18 cellular contexts compared by ENCODE assay signal in the genomic region with DNA sequence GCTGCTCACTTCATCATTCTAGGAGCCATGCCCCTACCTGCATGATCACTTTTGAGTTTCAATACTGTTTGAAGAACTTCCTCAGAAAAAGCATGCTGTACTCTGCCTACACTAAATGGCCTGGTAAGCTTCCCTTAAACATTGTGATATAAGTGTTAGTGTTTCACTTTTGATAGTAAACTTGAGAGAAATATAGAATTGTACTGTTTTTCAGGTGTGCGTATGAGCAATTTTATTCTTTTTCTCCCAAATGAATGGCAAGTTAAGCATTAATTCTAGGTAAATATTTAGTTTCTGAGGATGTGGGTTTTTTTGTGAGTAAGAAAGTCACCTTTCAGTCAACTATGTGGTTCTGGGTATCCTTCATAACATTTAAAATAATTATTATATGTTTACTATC.
DNase-seq lines count a peak whose midpoint lies in the region; ATAC-seq, FAIRE-seq and TF ChIP-seq lines count a peak whose summit lies in the region.
"Had no signal": no experiment of that assay in that cellular context is flagged by ENCODE, and none has a peak within 500 bp of the region (broad histone marks: within the 10 kb centered on the region; RNA-seq: fewer than 3 reads in every experiment).

No MANE protein-coding gene starts in this region.

- BruUV-seq in GM12878 (replicated peaks; lab: Mats Ljungman, UMichigan): no TSS peak

- no peak for DNase-seq in activated CD4-positive, alpha-beta memory T cell treated with anti-CD3 and anti-CD28 coated beads for 36 hours
- no peak for DNase-seq in activated CD4-positive, alpha-beta memory T cell treated with anti-CD3 and anti-CD28 coated beads, Interleukin-2, amount 10 ng/mL, durations not matched to agents 7 days and 5 days
- DNase-seq in GM12878 (ENCODE audit: low read depth, low spot score) (no peak), MV-4-11 (lab: John Stamatoyannopoulos, UW) (no peak), suprapubic skin (ENCODE audit: low spot score in 2 of 2) (no peak)
- no peak for DNase-seq in activated effector memory CD4-positive, alpha-beta T cell treated with Interleukin-2 at 50 U/mL for 16 hours
- DNase-seq: C1 segment of cervical spinal cord, EL, NCI-H1048, NCI-H1694, NCI-H2107, NCI-H345, NCI-H526 treated with DMSO at 0.1 percent for 48 hours had no signal

- H3K79me2 ChIP-seq in GM12878 (ENCODE audit: control insufficient read depth, insufficient read depth, low read length): no peaks in the 10 kb centered on the region

- no peak overlapping the region for H3K4me3 Mint-ChIP-seq in activated CD4-positive, alpha-beta memory T cell treated with anti-CD3 and anti-CD28 coated beads for 36 hours
- no peak overlapping the region for H3K4me3 Mint-ChIP-seq in activated CD4-positive, alpha-beta memory T cell treated with anti-CD3 and anti-CD28 coated beads, Interleukin-2, amount 10 ng/mL, durations not matched to agents 7 days and 5 days

- peak overlapping the region; percentile 54 for H3K27ac Mint-ChIP-seq in activated CD4-positive, alpha-beta memory T cell treated with anti-CD3 and anti-CD28 coated beads for 36 hours
- no peak overlapping the region for H3K27ac Mint-ChIP-seq in activated CD4-positive, alpha-beta memory T cell treated with anti-CD3 and anti-CD28 coated beads, Interleukin-2, amount 10 ng/mL, durations not matched to agents 7 days and 5 days

- H3K9me3 ChIP-seq in GM12878 (replicated peaks; ENCODE audit: control insufficient read depth, insufficient read depth, low read length) (no peaks in the 10 kb centered on the region), suprapubic skin (no peaks in the 10 kb centered on the region)

- RAD21 ChIA-PET in GM12878 (lab: Charles Lee; ENCODE audit: unreplicated experiment): interaction anchor here (1.3 kb wide), 1 partner anchor 775 kb away, joined by 3 read pairs; no protein-coding TSS in a partner anchor

- peaks cover 63% of the 10 kb centered on the region for H3K36me3 Mint-ChIP-seq in activated CD4-positive, alpha-beta memory T cell treated with anti-CD3 and anti-CD28 coated beads for 36 hours
- peaks cover 67% of the 10 kb centered on the region for H3K36me3 Mint-ChIP-seq in activated CD4-positive, alpha-beta memory T cell treated with anti-CD3 and anti-CD28 coated beads, Interleukin-2, amount 10 ng/mL, durations not matched to agents 7 days and 5 days (ENCODE audit: low read depth)

- no peaks in the 10 kb centered on the region for H4K20me1 ChIP-seq in GM12878 (ENCODE audit: control insufficient read depth, insufficient read depth)

- POLR2A ChIA-PET in activated CD4-positive, alpha-beta memory T cell treated with anti-CD3 and anti-CD28 coated beads for 36 hours (lab: Charles Lee): no interaction called here
- POLR2A ChIA-PET in activated CD4-positive, alpha-beta memory T cell treated with anti-CD3 and anti-CD28 coated beads, Interleukin-2, amount 10 ng/mL, durations not matched to agents 7 days and 5 days (lab: Charles Lee): no interaction called here
- POLR2A ChIA-PET in GM12878 (lab: Charles Lee): no interaction called here

- TF ChIP-seq EP300 in GM12878 (IDR thresholded peaks at IDR 0.05; ENCODE audit: borderline replicate concordance in 1 of 2, control insufficient read depth in 1 of 2, low read depth in 2 of 2, low read length in 2 of 2) (no peak), suprapubic skin (IDR thresholded peaks at IDR 0.05) (no peak)

- H3K27me3 ChIP-seq in GM12878 (replicated peaks in 1 of 2; ENCODE audit: control insufficient read depth in 2 of 2, insufficient read depth in 2 of 2, low read length in 1 of 2) (no peaks in the 10 kb centered on the region), suprapubic skin (no peaks in the 10 kb centered on the region)

- no peak overlapping the region for H3K4me3 ChIP-seq in GM12878
- no peak overlapping the region for H3K4me3 ChIP-seq in suprapubic skin

- H3K27me3 Mint-ChIP-seq in activated CD4-positive, alpha-beta memory T cell treated with anti-CD3 and anti-CD28 coated beads for 36 hours: no peaks in the 10 kb centered on the region
- H3K27me3 Mint-ChIP-seq in activated CD4-positive, alpha-beta memory T cell treated with anti-CD3 and anti-CD28 coated beads, Interleukin-2, amount 10 ng/mL, durations not matched to agents 7 days and 5 days: no peaks in the 10 kb centered on the region

- ATAC-seq in GM19452 (IDR thresholded peaks at IDR 0.05; ENCODE audit: unreplicated experiment) (peak; percentile 78), HG02973 (IDR thresholded peaks at IDR 0.05; ENCODE audit: unreplicated experiment) (peak; percentile 74), GM12878 (peak; percentile 52)

- no peak for TF ChIP-seq CTCF in GM12878 (IDR thresholded peaks at IDR 0.05 in 2 of 3, conservative IDR thresholded peaks at IDR 0.05 in 1 of 3; ENCODE audit: control insufficient read depth in 2 of 3, extremely low read depth in 1 of 3, insufficient read depth in 1 of 3, low read depth in 3 of 3, low read length in 3 of 3)
- no peak for TF ChIP-seq CTCF in suprapubic skin (IDR thresholded peaks at IDR 0.05)

- CTCF ChIA-PET in activated CD4-positive, alpha-beta memory T cell treated with anti-CD3 and anti-CD28 coated beads for 36 hours (lab: Charles Lee): interaction anchor here (1.7 kb wide), 1 partner anchor 297 kb away, joined by 4 read pairs; no protein-coding TSS in a partner anchor
- CTCF ChIA-PET in activated CD4-positive, alpha-beta memory T cell treated with anti-CD3 and anti-CD28 coated beads, Interleukin-2, amount 10 ng/mL, durations not matched to agents 7 days and 5 days (lab: Charles Lee): interaction anchor here (1.0 kb wide), 1 partner anchor 814 kb away, joined by 3 read pairs; no protein-coding TSS in a partner anchor
- CTCF ChIA-PET in GM12878 (lab: Yijun Ruan, JAX): interaction anchor here (0.9 kb wide), 1 partner anchor 21 kb away, joined by 3 read pairs; no protein-coding TSS in a partner anchor

- no peak overlapping the region for H3K27ac ChIP-seq in GM12878 (ENCODE audit: control insufficient read depth, insufficient read depth)
- H3K27ac ChIP-seq in suprapubic skin: no peak overlapping the region
- H3K27ac ChIP-seq: HL-60 had no signal

- peaks cover 25% of the 10 kb centered on the region for H3K4me1 Mint-ChIP-seq in activated CD4-positive, alpha-beta memory T cell treated with anti-CD3 and anti-CD28 coated beads for 36 hours (ENCODE audit: low read depth)
- peaks cover 23% of the 10 kb centered on the region for H3K4me1 Mint-ChIP-seq in activated CD4-positive, alpha-beta memory T cell treated with anti-CD3 and anti-CD28 coated beads, Interleukin-2, amount 10 ng/mL, durations not matched to agents 7 days and 5 days

- FAIRE-seq in GM12878 (lab: Jason Lieb, UNC): no peak
- FAIRE-seq: A204.1, H54 had no signal

- no peak overlapping the region for H3K4me2 ChIP-seq in GM12878 (ENCODE audit: control insufficient read depth, insufficient read depth)

- H3K9me3 Mint-ChIP-seq in activated CD4-positive, alpha-beta memory T cell treated with anti-CD3 and anti-CD28 coated beads for 36 hours: peaks cover 2% of the 10 kb centered on the region
- H3K9me3 Mint-ChIP-seq in activated CD4-positive, alpha-beta memory T cell treated with anti-CD3 and anti-CD28 coated beads, Interleukin-2, amount 10 ng/mL, durations not matched to agents 7 days and 5 days: peaks cover 7% of the 10 kb centered on the region

- no peak overlapping the region for H2AFZ ChIP-seq in GM12878 (ENCODE audit: control insufficient read depth, low read depth, low read length)

- no peak for TF ChIP-seq RAD21 in GM12878 (IDR thresholded peaks at IDR 0.05; ENCODE audit: insufficient read depth, low read depth, low read length)

- TF ChIP-seq POLR2A in GM12878 (IDR thresholded peaks at IDR 0.05; ENCODE audit: low read depth, low read length) (no peak), suprapubic skin (IDR thresholded peaks at IDR 0.05) (no peak)

- H3K9ac ChIP-seq in GM12878 (ENCODE audit: control insufficient read depth, insufficient read depth, low read length): no peak overlapping the region

- no peaks in the 10 kb centered on the region for H3K4me1 ChIP-seq in GM12878 (ENCODE audit: control insufficient read depth, insufficient read depth, low read length)
- H3K4me1 ChIP-seq in suprapubic skin: no peaks in the 10 kb centered on the region

- intact Hi-C loops in activated CD4-positive, alpha-beta memory T cell treated with anti-CD3 and anti-CD28 coated beads for 36 hours (cut with micrococcal nuclease): loop anchor here (10.0 kb wide), 1 partner anchor 816 kb away; no protein-coding TSS in a partner anchor
- intact Hi-C loops in GM12878 (cut with micrococcal nuclease; ENCODE audit: unreplicated experiment): loop anchor here (10.0 kb wide), 3 partner anchors 444 to 966 kb away; no protein-coding TSS in a partner anchor

- SMC1A ChIA-PET in GM12878 (lab: Charles Lee; ENCODE audit: uncharacterized antibody, unreplicated experiment): no interaction called here

- in situ Hi-C loops in GM12878 (cut with MboI): loop anchor here (10.0 kb wide), 1 partner anchor 816 kb away; no protein-coding TSS in a partner anchor

- 75% methylated on average over 1 of the region's 1 CpG for WGBS in GM12878 (ENCODE audit: insufficient coverage, insufficient replicate concordance, low lambda C conversion rate, missing lambda C conversion rate)
- WGBS in suprapubic skin: 100% methylated on average over 1 of the region's 1 CpG

- H3K36me3 ChIP-seq in GM12878 (ENCODE audit: control insufficient read depth in 2 of 2, insufficient read depth in 2 of 2, low read length in 1 of 2): no peaks in the 10 kb centered on the region
- H3K36me3 ChIP-seq in suprapubic skin: peaks cover 5% of the 10 kb centered on the region

TF ChIP-seq in GM12878, 131 proteins besides CTCF, POLR2A, EP300 and RAD21 (continues in another document):
- TF ChIP-seq EGR1 (IDR thresholded peaks at IDR 0.05; ENCODE audit: borderline replicate concordance in 1 of 2, low read depth in 2 of 2, low read length in 2 of 2): no peak
- TF ChIP-seq, protein P1, sequence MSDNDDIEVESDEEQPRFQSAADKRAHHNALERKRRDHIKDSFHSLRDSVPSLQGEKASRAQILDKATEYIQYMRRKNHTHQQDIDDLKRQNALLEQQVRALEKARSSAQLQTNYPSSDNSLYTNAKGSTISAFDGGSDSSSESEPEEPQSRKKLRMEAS (IDR thresholded peaks at IDR 0.05; ENCODE audit: low read depth, low read length): no peak
- no peak for TF ChIP-seq NBN (IDR thresholded peaks at IDR 0.05)
- TF ChIP-seq, protein P2, sequence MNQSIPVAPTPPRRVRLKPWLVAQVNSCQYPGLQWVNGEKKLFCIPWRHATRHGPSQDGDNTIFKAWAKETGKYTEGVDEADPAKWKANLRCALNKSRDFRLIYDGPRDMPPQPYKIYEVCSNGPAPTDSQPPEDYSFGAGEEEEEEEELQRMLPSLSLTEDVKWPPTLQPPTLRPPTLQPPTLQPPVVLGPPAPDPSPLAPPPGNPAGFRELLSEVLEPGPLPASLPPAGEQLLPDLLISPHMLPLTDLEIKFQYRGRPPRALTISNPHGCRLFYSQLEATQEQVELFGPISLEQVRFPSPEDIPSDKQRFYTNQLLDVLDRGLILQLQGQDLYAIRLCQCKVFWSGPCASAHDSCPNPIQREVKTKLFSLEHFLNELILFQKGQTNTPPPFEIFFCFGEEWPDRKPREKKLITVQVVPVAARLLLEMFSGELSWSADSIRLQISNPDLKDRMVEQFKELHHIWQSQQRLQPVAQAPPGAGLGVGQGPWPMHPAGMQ (IDR thresholded peaks at IDR 0.05; ENCODE audit: borderline replicate concordance): no peak
